Comparison of ENCODE assay signal across 6 cellular contexts in genomic region chr5:124566875-124567450, GRCh38.
"Had no signal": no experiment of that assay in that cellular context is flagged by ENCODE, and none has a peak within 500 bp of the region (broad histone marks: within the 10 kb centered on the region; RNA-seq: fewer than 3 reads in every experiment).

No MANE protein-coding gene starts in this region.

- FAIRE-seq: HepG2, HTR-8/SVneo had no signal

- H3K27ac ChIP-seq: HL-60 had no signal

- DNase-seq: IMR-90, KBM-7, KG1 had no signal

- ATAC-seq: HepG2 had no signal
